Comparison of ENCODE assay signal across 10 cellular contexts in the genomic region with DNA sequence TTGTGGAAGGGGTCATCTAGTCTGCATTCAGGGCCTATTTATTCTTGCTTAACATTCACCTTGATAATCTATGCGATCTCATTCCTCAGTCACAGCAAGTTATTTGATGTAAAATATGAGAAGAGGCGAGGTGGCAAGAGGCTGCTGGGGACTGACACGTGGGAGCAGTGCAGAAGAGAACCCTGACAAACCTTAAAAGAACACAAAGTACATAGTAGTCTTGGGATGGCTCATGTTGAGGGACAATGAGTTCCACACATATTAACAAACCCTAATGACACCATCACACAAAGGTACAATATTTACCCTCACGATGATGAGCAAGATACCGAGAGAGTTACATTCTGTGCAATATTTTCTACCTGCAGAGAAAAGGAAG. TPM values are rescaled to one million over a fixed set of nuclear protein-coding genes. Genes with fewer than 3 reads are reported as not detected.
DNase-seq lines count a peak whose midpoint lies in the region; ATAC-seq and TF ChIP-seq lines count a peak whose summit lies in the region.
"Had no signal": no experiment of that assay in that cellular context is flagged by ENCODE, and none has a peak within 500 bp of the region (broad histone marks: within the 10 kb centered on the region; RNA-seq: fewer than 3 reads in every experiment).

No MANE protein-coding gene starts in this region.

- no peak for TF ChIP-seq RAD21 in SK-N-SH (IDR thresholded peaks at IDR 0.05; ENCODE audit: low read length)

- H3K27me3 Mint-ChIP-seq in effector memory CD8-positive, alpha-beta T cell = no peaks in the 10 kb centered on the region

- H3K9me2 ChIP-seq in SK-N-SH = no peaks in the 10 kb centered on the region

- no peak overlapping the region for H3K4me3 ChIP-seq in SK-N-SH (ENCODE audit: low read depth in 2 of 2, low read length in 1 of 2)
- H3K4me3 ChIP-seq in Panc1 (ENCODE audit: low read depth in 2 of 2, low read length in 2 of 2) = peak overlapping the region in 1 of 2 experiments; percentile 51; a peak in 2 of 4 replicates
- no peak overlapping the region for H3K4me3 ChIP-seq in skeletal muscle tissue (ENCODE audit: low read length in 3 of 3)
- no peak overlapping the region for H3K4me3 ChIP-seq in sigmoid colon

- peaks cover 68 to 69% of the 10 kb centered on the region in 2 experiments for H3K4me1 ChIP-seq in SK-N-SH (ENCODE audit: control insufficient read depth in 1 of 2, insufficient read depth in 2 of 2, low read depth in 1 of 2, low read length in 1 of 2)
- peaks cover 55% of the 10 kb centered on the region for H3K4me1 ChIP-seq in Panc1 (ENCODE audit: control insufficient read depth, insufficient read depth, low read length)
- peaks cover 39 to 56% (median 43%) of the 10 kb centered on the region in 3 donors for H3K4me1 ChIP-seq in skeletal muscle tissue (ENCODE audit: control insufficient read depth in 3 of 3, insufficient read depth in 3 of 3, low read length in 3 of 3)
- H3K4me1 ChIP-seq in sigmoid colon = peaks cover 0 to 56% (median 42%) of the 10 kb centered on the region in 4 donors

- POLR2A ChIA-PET in SK-N-SH (lab: Yijun Ruan, JAX) (no interaction called here), Panc1 (lab: Charles Lee) (interaction anchor here (0.6 to 1.1 kb wide), 2 partner anchors 11 to 55 kb away, joined by 4 to 6 read pairs; no protein-coding TSS in a partner anchor)

- BruUV-seq in Panc1 (replicated peaks; lab: Mats Ljungman, UMichigan) = no TSS peak

- peak overlapping the region; percentile 75 to 81 for H3K4me3 Mint-ChIP-seq in effector memory CD8-positive, alpha-beta T cell

- CTCF ChIA-PET in SK-N-SH (lab: Yijun Ruan, JAX) = interaction anchor here (0.9 to 1.2 kb wide), 2 partner anchors 9 to 264 kb away, joined by 3 read pairs; no protein-coding TSS in a partner anchor
- CTCF ChIA-PET in Panc1 (lab: Charles Lee) = no interaction called here

- H3K9me3 ChIP-seq in SK-N-SH = no peaks in the 10 kb centered on the region
- H3K9me3 ChIP-seq in Panc1 (ENCODE audit: control insufficient read depth, insufficient read depth, low read depth, low read length) = no peaks in the 10 kb centered on the region
- H3K9me3 ChIP-seq in skeletal muscle tissue (ENCODE audit: control insufficient read depth in 3 of 3, low read length in 3 of 3) = no peaks in the 10 kb centered on the region
- H3K9me3 ChIP-seq in sigmoid colon = no peaks in the 10 kb centered on the region

- no peak overlapping the region for H2AFZ ChIP-seq in SK-N-SH (ENCODE audit: low read depth)

- H3K27ac Mint-ChIP-seq in effector memory CD8-positive, alpha-beta T cell = peak overlapping the region in 1 of 2 donors; percentile 88

- H3K4me2 ChIP-seq in SK-N-SH = peak overlapping the region; percentile 59
- H3K4me2 ChIP-seq: KMS-11 had no signal

- H3K36me3 ChIP-seq in SK-N-SH (replicated peaks in 1 of 2; ENCODE audit: control insufficient read depth in 1 of 2, insufficient read depth in 2 of 2, low read length in 1 of 2) (no peaks in the 10 kb centered on the region), Panc1 (ENCODE audit: control insufficient read depth, insufficient read depth, low read length) (no peaks in the 10 kb centered on the region), skeletal muscle tissue (ENCODE audit: control insufficient read depth in 3 of 3, insufficient read depth in 3 of 3, low read length in 3 of 3) (no peaks in the 10 kb centered on the region), sigmoid colon (no peaks in the 10 kb centered on the region)

- H3K9me3 Mint-ChIP-seq in effector memory CD8-positive, alpha-beta T cell = peaks cover 0 to 6% of the 10 kb centered on the region in 2 donors

- ATAC-seq in SK-N-SH treated with all-trans-retinoic acid at 6 μM for 48 hours (no peak), Panc1 (no peak), HG03457 (IDR thresholded peaks at IDR 0.05; ENCODE audit: unreplicated experiment) (no peak)
- no peak for ATAC-seq in effector memory CD8-positive, alpha-beta T cell (replicated peaks)

- no peaks in the 10 kb centered on the region for H4K20me1 ChIP-seq in SK-N-SH (ENCODE audit: insufficient read depth)

- intact Hi-C loops in Panc1 (cut with micrococcal nuclease; ENCODE audit: unreplicated experiment) (loop anchor here (5.0 to 10.0 kb wide), 2 partner anchors 56 to 158 kb away; partner anchors contain the start of gene MAML3), sigmoid colon (cut with DNase I) (loop anchor here (5.0 kb wide), 1 partner anchor 56 kb away; the partner anchor contains the start of gene MAML3)

- no peaks in the 10 kb centered on the region for H3K27me3 ChIP-seq in SK-N-SH (ENCODE audit: insufficient read depth)
- H3K27me3 ChIP-seq in Panc1 (ENCODE audit: control insufficient read depth, insufficient read depth, low read length) = no peaks in the 10 kb centered on the region
- H3K27me3 ChIP-seq in skeletal muscle tissue (ENCODE audit: control insufficient read depth in 3 of 3, insufficient read depth in 3 of 3, low read length in 3 of 3) = no peaks in the 10 kb centered on the region
- no peaks in the 10 kb centered on the region for H3K27me3 ChIP-seq in sigmoid colon

- peaks cover 38% of the 10 kb centered on the region for H3F3A ChIP-seq in SK-N-SH (replicated peaks; ENCODE audit: insufficient read depth)

- H3K9ac ChIP-seq in SK-N-SH (peak overlapping the region; percentile 60; the same call in 1 of the 2 replicates), skeletal muscle tissue (ENCODE audit: low read depth in 1 of 3, low read length in 3 of 3) (no peak overlapping the region)
- H3K9ac ChIP-seq: KMS-11 had no signal

- WGBS in SK-N-SH (ENCODE audit: low lambda C conversion rate) = 66% methylated on average over 5 of the region's 5 CpGs
- 67 to 88% methylated on average over 5 of the region's 5 CpGs for WGBS in sigmoid colon, 2 donors

- DNase-seq in SK-N-SH = no peak
- DNase-seq in Panc1 (ENCODE audit: low read depth, low spot score) = no peak
- no peak for DNase-seq in effector memory CD8-positive, alpha-beta T cell
- no peak for DNase-seq in anterior cingulate cortex (lab: John Stamatoyannopoulos, UW)
- no peak for DNase-seq in sigmoid colon

- 0 out of 2 replicates have a peak, but pooled peaks cover 8% of the 10 kb centered on the region for H3K79me2 ChIP-seq in SK-N-SH (ENCODE audit: insufficient read depth)

- peaks cover 8% of the 10 kb centered on the region for H3K36me3 Mint-ChIP-seq in effector memory CD8-positive, alpha-beta T cell (ENCODE audit: insufficient read depth)

- no peak for TF ChIP-seq POLR2A in sigmoid colon (IDR thresholded peaks at IDR 0.05)

- TF ChIP-seq CTCF in SK-N-SH (IDR thresholded peaks at IDR 0.05) (no peak), Panc1 (IDR thresholded peaks at IDR 0.05) (no peak), sigmoid colon (IDR thresholded peaks at IDR 0.05) (no peak)

- in situ Hi-C loops in Panc1 (cut with HindIII; ENCODE audit: low pct_unique_long_range_greater_than_20kb, low sequenced_read_pairs) = no loop called here

- H3K4me1 Mint-ChIP-seq in effector memory CD8-positive, alpha-beta T cell (ENCODE audit: low read depth in 2 of 2) = peaks cover 16 to 22% of the 10 kb centered on the region in 2 donors

- peak overlapping the region; percentile 97 for H3K27ac ChIP-seq in SK-N-SH (ENCODE audit: low read depth in 2 of 2, low read length in 1 of 2)
- H3K27ac ChIP-seq in Panc1 (ENCODE audit: low read length) = peak overlapping the region; percentile 96
- H3K27ac ChIP-seq in skeletal muscle tissue (ENCODE audit: low read depth, low read length) = peak overlapping the region; percentile 68
- peak overlapping the region in 2 of 4 donors; percentile 44 to 64 for H3K27ac ChIP-seq in sigmoid colon
- H3K27ac ChIP-seq: 22Rv1, KMS-11 had no signal

- TF ChIP-seq EP300 in SK-N-SH (IDR thresholded peaks at IDR 0.05; ENCODE audit: borderline replicate concordance in 1 of 2, low read depth in 1 of 2, low read length in 1 of 2) = no peak
- no peak for TF ChIP-seq EP300 in sigmoid colon (IDR thresholded peaks at IDR 0.05)

TF ChIP-seq in SK-N-SH, 30 proteins besides CTCF, POLR2A, EP300 and RAD21 (continues in another document):
- no peak for TF ChIP-seq FOXM1 (IDR thresholded peaks at IDR 0.05; ENCODE audit: low read depth)
- no peak for TF ChIP-seq FOSL2 (IDR thresholded peaks at IDR 0.05; ENCODE audit: borderline replicate concordance, low read depth)
- TF ChIP-seq SMC3 (IDR thresholded peaks at IDR 0.05; ENCODE audit: low read depth, low read length) = no peak
- no peak for TF ChIP-seq MEF2A (IDR thresholded peaks at IDR 0.05; ENCODE audit: borderline replicate concordance, low read depth)
- TF ChIP-seq, protein P1, sequence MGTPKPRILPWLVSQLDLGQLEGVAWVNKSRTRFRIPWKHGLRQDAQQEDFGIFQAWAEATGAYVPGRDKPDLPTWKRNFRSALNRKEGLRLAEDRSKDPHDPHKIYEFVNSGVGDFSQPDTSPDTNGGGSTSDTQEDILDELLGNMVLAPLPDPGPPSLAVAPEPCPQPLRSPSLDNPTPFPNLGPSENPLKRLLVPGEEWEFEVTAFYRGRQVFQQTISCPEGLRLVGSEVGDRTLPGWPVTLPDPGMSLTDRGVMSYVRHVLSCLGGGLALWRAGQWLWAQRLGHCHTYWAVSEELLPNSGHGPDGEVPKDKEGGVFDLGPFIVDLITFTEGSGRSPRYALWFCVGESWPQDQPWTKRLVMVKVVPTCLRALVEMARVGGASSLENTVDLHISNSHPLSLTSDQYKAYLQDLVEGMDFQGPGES (IDR thresholded peaks at IDR 0.05; ENCODE audit: low read depth, low read length) = no peak

TF ChIP-seq in SK-N-SH treated with all-trans-retinoic acid at 6 μM for 48 hours, 23 proteins besides CTCF, POLR2A, EP300 and RAD21 (continues in another document):
- TF ChIP-seq PATZ1 (CRISPR knock-in tag; IDR thresholded peaks at IDR 0.05; ENCODE audit: borderline replicate concordance) (no peak), ISL1 (CRISPR knock-in tag; IDR thresholded peaks at IDR 0.05) (no peak)

RNA-seq across cellular contexts. Expression of gene MAML3, which starts 57.5 kb away (rescaled TPM):
- polyA plus RNA-seq in SK-N-SH (2012; rRNA removed) = 5.3 and 5.6 TPM in 2 replicates
- polyA plus RNA-seq in SK-N-SH (2012; cell fraction: cytosol; rRNA removed) = 4.8 and 5.8 TPM in 2 replicates
- 3.7 and 5.2 TPM in 2 replicates for polyA plus RNA-seq in SK-N-SH (2012; cell fraction: nucleus; rRNA removed)
- total RNA-seq in Panc1 (2021; ENCODE audit: unreplicated experiment) = 7.7 TPM
- polyA plus RNA-seq in Panc1 (2012; ENCODE audit: insufficient read length) = 7.1 TPM
- 3.1 TPM for total RNA-seq in skeletal muscle tissue
- total RNA-seq in sigmoid colon = 10 to 100 TPM in 1 of 4 donors, 1 to 10 TPM in 3; 5.0 to 16.3 (median 7.6) TPM
- 1 to 10 TPM; 3.5 to 5.4 (median 4.2) TPM for polyA plus RNA-seq in sigmoid colon
